Comparison of ENCODE assay signal across 8 cellular contexts in genomic region chr15:88476635-88477038, GRCh38.
DNase-seq lines count a peak whose midpoint lies in the region; TF ChIP-seq lines count a peak whose summit lies in the region.

No MANE protein-coding gene starts in this region.

- DNase-seq in AG09319 (ENCODE audit: extremely low read depth, low read depth) (no peak), NB4 (ENCODE audit: low read depth) (peak; percentile 61), germinal center (ENCODE audit: low spot score) (peak; percentile 63), NCI-H128 (lab: John Stamatoyannopoulos, UW; ENCODE audit: unreplicated experiment) (no peak), activated T-cell treated with anti-CD3 and anti-CD28 coated beads for 4 hours (no peak)

- H3K4me1 ChIP-seq in rectal smooth muscle tissue (ENCODE audit: control insufficient read depth, insufficient read depth, low read length): peaks cover 4% of the 10 kb centered on the region

- no peak for TF ChIP-seq POLR2A in NB4 (IDR thresholded peaks at IDR 0.05; ENCODE audit: extremely low read depth, insufficient read length)

- H3K36me3 ChIP-seq in rectal smooth muscle tissue (ENCODE audit: control insufficient read depth, insufficient read depth, low read length): peaks cover 14% of the 10 kb centered on the region

- no peak overlapping the region for H3K4me3 ChIP-seq in NB4 (ENCODE audit: low read depth, low read length)
- no peak overlapping the region for H3K4me3 ChIP-seq in rectal smooth muscle tissue (ENCODE audit: low read length)

- peak overlapping the region; percentile 27; the same call in 1 of the 2 replicates for H3K27ac ChIP-seq in VCaP
- H3K27ac ChIP-seq in rectal smooth muscle tissue (ENCODE audit: low read depth, low read length): peak overlapping the region; percentile 45

- peak; percentile 48 for TF ChIP-seq CTCF in AG09319 (IDR thresholded peaks at IDR 0.05; ENCODE audit: low read depth, low read length)
- peak; percentile 63 for TF ChIP-seq CTCF in GM12873 (IDR thresholded peaks at IDR 0.05; ENCODE audit: insufficient read depth, low read depth, low read length, missing control alignments)
- TF ChIP-seq CTCF in NB4 (IDR thresholded peaks at IDR 0.05; ENCODE audit: low read depth, low read length): peak; percentile 38
- TF ChIP-seq CTCF in VCaP (conservative IDR thresholded peaks at IDR 0.05): peak; percentile 92

- H3K9ac ChIP-seq in rectal smooth muscle tissue (ENCODE audit: low read length): no peak overlapping the region

- H3K27me3 ChIP-seq in rectal smooth muscle tissue (ENCODE audit: control insufficient read depth, insufficient read depth, low read length): no peaks in the 10 kb centered on the region

Comparison
In these comparisons a context has a peak if more than half of its experiments do, and no peak if none do; other contexts are left out.
1. DNase-seq: peak in NB4 (single experiment) and germinal center (single experiment); none in AG09319 (single experiment), NCI-H128 (single experiment) and activated T-cell treated with anti-CD3 and anti-CD28 coated beads for 4 hours (single experiment).
2. CTCF ChIP-seq: peak in every context shown above with its lines; median percentile 92 in VCaP; 63 in GM12873; 48 in AG09319; 38 in NB4.